In the genomic region with DNA sequence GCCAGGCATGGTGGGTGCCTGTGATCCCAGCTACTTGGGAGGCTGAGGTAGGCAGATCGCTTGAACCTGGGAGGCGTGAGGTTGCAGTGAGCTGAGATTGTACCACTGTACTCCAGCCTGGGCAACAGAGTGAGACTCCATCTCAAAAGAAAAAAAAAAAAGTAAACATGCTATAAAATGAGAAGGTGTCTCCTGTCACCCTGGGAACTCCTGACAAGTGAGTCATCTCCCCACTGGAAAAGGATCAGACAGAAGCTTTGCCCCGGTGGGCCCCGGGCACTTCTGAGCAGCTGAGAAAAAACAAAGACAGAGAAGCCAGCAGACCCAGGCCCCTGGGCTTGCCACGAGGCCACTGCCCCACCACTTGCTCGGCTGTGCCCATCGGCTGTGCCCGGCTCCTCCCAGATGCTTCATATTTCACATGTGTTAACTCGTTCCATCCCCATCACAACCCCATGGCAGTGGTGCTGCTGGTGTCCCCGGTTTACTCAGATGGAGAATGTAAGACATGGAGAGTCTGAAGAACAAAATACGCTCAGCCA, we compare ENCODE assay signal across 16 cellular contexts. TPM values are rescaled to one million over a fixed set of nuclear protein-coding genes. Genes with fewer than 3 reads are reported as not detected.
DNase-seq lines count a peak whose midpoint lies in the region; ATAC-seq and TF ChIP-seq lines count a peak whose summit lies in the region.
"Had no signal": no experiment of that assay in that cellular context is flagged by ENCODE, and none has a peak within 500 bp of the region (broad histone marks: within the 10 kb centered on the region; RNA-seq: fewer than 3 reads in every experiment).

No MANE protein-coding gene starts in this region.

- no peak overlapping the region for H3K4me3 Mint-ChIP-seq in stimulated activated naive B cell treated with anti-CD40 and anti-IgM and Interleukin-4, amounts not matched to agents 10 μg/mL and 1 μg/mL and 100 μg/mL, for 72 hours
- H3K4me3 Mint-ChIP-seq: brain, WTC11 had no signal

- no TSS peak for BruUV-seq in Panc1 (replicated peaks; lab: Mats Ljungman, UMichigan)

- TF ChIP-seq POLR2A in esophagus squamous epithelium (IDR thresholded peaks at IDR 0.05), result no peak

- CTCF ChIA-PET in Panc1 (lab: Charles Lee), result interaction anchor here (0.6 kb wide), 1 partner anchor 66 kb away, joined by 4 read pairs; no protein-coding TSS in a partner anchor

- 42 to 65% methylated on average over 8 to 11 of the region's 11 CpGs for WGBS in esophagus squamous epithelium, 2 donors

- no peaks in the 10 kb centered on the region for H3K27me3 ChIP-seq in Panc1 (ENCODE audit: control insufficient read depth, insufficient read depth, low read length)
- H3K27me3 ChIP-seq in esophagus squamous epithelium, result no peaks in the 10 kb centered on the region
- H3K27me3 ChIP-seq: left lung, neutrophil had no signal

- intact Hi-C loops in Panc1 (cut with micrococcal nuclease; ENCODE audit: unreplicated experiment) (no loop called here), esophagus squamous epithelium (cut with DNase I) (no loop called here)

- H3K9me3 ChIP-seq in Panc1 (ENCODE audit: control insufficient read depth, insufficient read depth, low read depth, low read length), result no peaks in the 10 kb centered on the region
- H3K9me3 ChIP-seq in esophagus squamous epithelium, result no peaks in the 10 kb centered on the region
- H3K9me3 ChIP-seq: left lung, neutrophil had no signal

- no peaks in the 10 kb centered on the region for H3K36me3 ChIP-seq in Panc1 (ENCODE audit: control insufficient read depth, insufficient read depth, low read length)
- peaks cover 0 to 31% (median 0%) of the 10 kb centered on the region in 3 donors for H3K36me3 ChIP-seq in esophagus squamous epithelium

- POLR2A ChIA-PET in Panc1 (lab: Charles Lee), result no interaction called here

- ATAC-seq in Panc1 (0 out of 2 replicates have a peak, but pooled peaks have one; percentile 21), HG02642 (IDR thresholded peaks at IDR 0.05; ENCODE audit: poor library complexity, unreplicated experiment) (no peak)
- no peak for ATAC-seq in stimulated activated naive B cell treated with anti-CD40 and anti-IgM and Interleukin-4, amounts not matched to agents 10 μg/mL and 1 μg/mL and 100 μg/mL, for 72 hours (replicated peaks)
- ATAC-seq: GM12878, left lung had no signal

- no peaks in the 10 kb centered on the region for H3K4me1 ChIP-seq in Panc1 (ENCODE audit: control insufficient read depth, insufficient read depth, low read length)
- H3K4me1 ChIP-seq in esophagus squamous epithelium, result peaks cover 0 to 15% (median 3%) of the 10 kb centered on the region in 3 donors
- H3K4me1 ChIP-seq: left lung had no signal

- peaks cover 0 to 2% of the 10 kb centered on the region in 2 donors for H3K4me1 Mint-ChIP-seq in stimulated activated naive B cell treated with anti-CD40 and anti-IgM and Interleukin-4, amounts not matched to agents 10 μg/mL and 1 μg/mL and 100 μg/mL, for 72 hours
- H3K4me1 Mint-ChIP-seq: brain, WTC11 had no signal

- TF ChIP-seq CTCF in Panc1 (IDR thresholded peaks at IDR 0.05) (no peak), esophagus squamous epithelium (IDR thresholded peaks at IDR 0.05) (no peak)

- in situ Hi-C loops in Panc1 (cut with HindIII; ENCODE audit: low pct_unique_long_range_greater_than_20kb, low sequenced_read_pairs), result no loop called here

- peaks cover 5 to 6% of the 10 kb centered on the region in 2 donors for H3K36me3 Mint-ChIP-seq in stimulated activated naive B cell treated with anti-CD40 and anti-IgM and Interleukin-4, amounts not matched to agents 10 μg/mL and 1 μg/mL and 100 μg/mL, for 72 hours
- H3K36me3 Mint-ChIP-seq: WTC11 had no signal

- no peaks in the 10 kb centered on the region for H3K27me3 Mint-ChIP-seq in stimulated activated naive B cell treated with anti-CD40 and anti-IgM and Interleukin-4, amounts not matched to agents 10 μg/mL and 1 μg/mL and 100 μg/mL, for 72 hours

- H3K27ac ChIP-seq in Panc1 (ENCODE audit: low read length) (no peak overlapping the region), esophagus squamous epithelium (peak overlapping the region; percentile 21 to 70 (median 42))
- H3K27ac ChIP-seq: left lung, neutrophil had no signal

- H3K4me3 ChIP-seq in Panc1 (ENCODE audit: low read depth in 2 of 2, low read length in 2 of 2) (no peak overlapping the region), esophagus squamous epithelium (no peak overlapping the region)
- H3K4me3 ChIP-seq: GM12878, left lung had no signal

- no peak overlapping the region for H3K27ac Mint-ChIP-seq in stimulated activated naive B cell treated with anti-CD40 and anti-IgM and Interleukin-4, amounts not matched to agents 10 μg/mL and 1 μg/mL and 100 μg/mL, for 72 hours
- H3K27ac Mint-ChIP-seq: brain, WTC11 had no signal

- DNase-seq in GM04503 (ENCODE audit: low read depth), result peak; percentile 10
- no peak for DNase-seq in Panc1 (ENCODE audit: low read depth, low spot score)
- DNase-seq in esophagus squamous epithelium (lab: John Stamatoyannopoulos, UW), result no peak
- peak; percentile 59 for DNase-seq in renal cortical epithelial cell (ENCODE audit: low read depth)
- no peak for DNase-seq in globus pallidus (ENCODE audit: low spot score)
- no peak for DNase-seq in stimulated activated naive B cell treated with anti-CD40 and anti-IgM and Interleukin-4, amounts not matched to agents 10 μg/mL and 1 μg/mL and 100 μg/mL, for 72 hours
- DNase-seq in activated T-cell treated with anti-CD3 and anti-CD28 coated beads, Interleukin-2, amount 50 U/mL, for 48 hours, result no peak
- DNase-seq: activated T-cell treated with anti-CD3 and anti-CD28 coated beads for 4 hours, left lung, MM.1S, NCI-H2227 treated with DMSO at 0.1 percent for 48 hours had no signal

- no peaks in the 10 kb centered on the region for H3K9me3 Mint-ChIP-seq in stimulated activated naive B cell treated with anti-CD40 and anti-IgM and Interleukin-4, amounts not matched to agents 10 μg/mL and 1 μg/mL and 100 μg/mL, for 72 hours
- H3K9me3 Mint-ChIP-seq: brain, WTC11 had no signal

RNA-seq across cellular contexts. Expression of a gene that starts 22.3 kb away (rescaled TPM):
- total RNA-seq in Panc1 (2021; ENCODE audit: unreplicated experiment) (4.6 TPM), esophagus squamous epithelium (1 to 10 TPM; 1.8 to 7.2 (median 3.4) TPM), renal cortical epithelial cell (10.8 and 18.2 TPM in 2 replicates)
- 9.6 TPM for polyA plus RNA-seq in Panc1 (2012; ENCODE audit: insufficient read length)

RNA-seq across cellular contexts. Expression of a gene that starts 43.6 kb away (rescaled TPM):
- 0.18 TPM for total RNA-seq in Panc1 (2021; ENCODE audit: unreplicated experiment)
- polyA plus RNA-seq in Panc1 (2012; ENCODE audit: insufficient read length), result not detected
- 10 to 100 TPM in 3 of 4 donors, 1 to 10 TPM in 1; 6.1 to 15.6 (median 13.5) TPM for total RNA-seq in esophagus squamous epithelium
- total RNA-seq in renal cortical epithelial cell, result 1.8 and 45.0 TPM in 2 replicates

RNA-seq across cellular contexts. Expression of a gene that starts 52.0 kb away (rescaled TPM):
- total RNA-seq in Panc1 (2021; ENCODE audit: unreplicated experiment) (60.2 TPM), esophagus squamous epithelium (10 to 100 TPM; 25.8 to 46.0 (median 27.8) TPM), renal cortical epithelial cell (69.8 and 129 TPM in 2 replicates)
- 76.9 TPM for polyA plus RNA-seq in Panc1 (2012; ENCODE audit: insufficient read length)

Comparison
In these comparisons a context has a peak if more than half of its experiments do, and no peak if none do; other contexts are left out.
1. DNase-seq: peak in GM04503 (single experiment) and renal cortical epithelial cell (single experiment); none in Panc1 (single experiment), esophagus squamous epithelium (single experiment), globus pallidus (single experiment), stimulated activated naive B cell treated with anti-CD40 and anti-IgM and Interleukin-4, amounts not matched to agents 10 μg/mL and 1 μg/mL and 100 μg/mL, for 72 hours (single experiment) and activated T-cell treated with anti-CD3 and anti-CD28 coated beads, Interleukin-2, amount 50 U/mL, for 48 hours (0 of 2).